ENCODE assay signal across 8 cellular contexts in genomic region chrX:13669246-13669689, GRCh38. TPM values are rescaled to one million over a fixed set of nuclear protein-coding genes. Genes with fewer than 3 reads are reported as not detected.
DNase-seq lines count a peak whose midpoint lies in the region; ATAC-seq and TF ChIP-seq lines count a peak whose summit lies in the region.

No MANE protein-coding gene starts in this region.

- H3K36me3 ChIP-seq in mesodermal cell (ENCODE audit: control insufficient read depth, insufficient read depth, low read length) (no peaks in the 10 kb centered on the region), uterus (no peaks in the 10 kb centered on the region)

- ATAC-seq in GM19463 (IDR thresholded peaks at IDR 0.05; ENCODE audit: unreplicated experiment): peak; percentile 72
- ATAC-seq in HG03521 (IDR thresholded peaks at IDR 0.05; ENCODE audit: unreplicated experiment): peak; percentile 61

- 63% methylated on average over 1 of the region's 8 CpGs; no CpG with 5 or more reads in 1 of the 2 experiments for WGBS in mesodermal cell (ENCODE audit: insufficient coverage in 2 of 2), 2 experiments

- DNase-seq in COR-L47 (lab: John Stamatoyannopoulos, UW) (peak; percentile 38), T-helper 1 cell (peak; percentile 7 to 50 (median 36)), uterus (peak; percentile 77 to 83), iPS-NIHi7 (ENCODE audit: extremely low spot score) (no peak)
- DNase-seq in central memory CD4-positive, alpha-beta T cell: peak; percentile 58

- H3K9me3 ChIP-seq in mesodermal cell (ENCODE audit: control insufficient read depth, low read length) (no peaks in the 10 kb centered on the region), uterus (no peaks in the 10 kb centered on the region)

- intact Hi-C loops in uterus (cut with DNase I; ENCODE audit: low total_unique reads): no loop called here

- H3K4me1 ChIP-seq in mesodermal cell (ENCODE audit: control insufficient read depth, insufficient read depth, low read length, poor library complexity, severe bottlenecking): peaks cover 3% of the 10 kb centered on the region
- H3K4me1 ChIP-seq in uterus: no peaks in the 10 kb centered on the region

- peak overlapping the region; percentile 66 for H3K27ac ChIP-seq in mesodermal cell (ENCODE audit: low read depth, low read length, severe bottlenecking)
- peak overlapping the region; percentile 63 to 67 for H3K27ac ChIP-seq in uterus

- H3K27me3 ChIP-seq in uterus: no peaks in the 10 kb centered on the region

- TF ChIP-seq POLR2A in uterus (IDR thresholded peaks at IDR 0.05): no peak

- no peak for TF ChIP-seq CTCF in uterus (IDR thresholded peaks at IDR 0.05)

- no peak overlapping the region for H3K4me3 ChIP-seq in mesodermal cell (ENCODE audit: extremely low read depth, insufficient read depth, low read length, poor library complexity, severe bottlenecking)
- H3K4me3 ChIP-seq in uterus: no peak overlapping the region

RNA-seq across cellular contexts. Expression of gene TCEANC, which starts 16.3 kb away (rescaled TPM):
- 1.1 TPM for polyA plus RNA-seq in mesodermal cell (2013, experiment 1 of 2)
- 1.8 TPM for polyA plus RNA-seq in mesodermal cell (2013, experiment 2 of 2)
- total RNA-seq in uterus: 1 to 10 TPM; 1.5 to 9.2 (median 5.7) TPM

RNA-seq across cellular contexts. Expression of gene RAB9A, which starts 19.7 kb away (rescaled TPM):
- polyA plus RNA-seq in mesodermal cell (2013, experiment 1 of 2): 21.6 TPM
- polyA plus RNA-seq in mesodermal cell (2013, experiment 2 of 2): 24.8 TPM
- total RNA-seq in uterus: 10 to 100 TPM; 27.2 to 40.2 (median 28.2) TPM
